Comparison of ENCODE assay signal across 8 cellular contexts in genomic region chr10:119028900-119029612, GRCh38. TPM values are rescaled to one million over a fixed set of nuclear protein-coding genes. Genes with fewer than 3 reads are reported as not detected.
DNase-seq lines count a peak whose midpoint lies in the region; ATAC-seq and TF ChIP-seq lines count a peak whose summit lies in the region.

No MANE protein-coding gene starts in this region.

- 8% methylated on average over 47 of the region's 68 CpGs for WGBS in esophagus muscularis mucosa

- no peak for TF ChIP-seq POLR2A in esophagus muscularis mucosa (IDR thresholded peaks at IDR 0.05; ENCODE audit: low read depth)

- peaks cover 16% of the 10 kb centered on the region; the same call in 1 of the 2 replicates for H4K20me1 ChIP-seq in OCI-LY7 (ENCODE audit: insufficient read depth, low read length)

- peak overlapping the region; percentile 71 to 92 (median 81) for H3K4me3 Mint-ChIP-seq in CD8-positive, alpha-beta memory T cell

- peaks cover under 1% of the 10 kb centered on the region for H3K36me3 ChIP-seq in CD8-positive, alpha-beta memory T cell (ENCODE audit: insufficient read depth, low read length)
- H3K36me3 ChIP-seq in OCI-LY7 (ENCODE audit: insufficient read depth, low read length) (peaks cover 32% of the 10 kb centered on the region), esophagus muscularis mucosa (peaks cover 0 to 16% (median 15%) of the 10 kb centered on the region in 4 donors), muscle layer of duodenum (ENCODE audit: control insufficient read depth in 1 of 2, insufficient read depth in 2 of 2, low read length in 2 of 2) (peaks cover 4 to 8% of the 10 kb centered on the region in 2 donors)

- no peak for TF ChIP-seq EP300 in esophagus muscularis mucosa (IDR thresholded peaks at IDR 0.05)

- no peaks in the 10 kb centered on the region for H3K27me3 Mint-ChIP-seq in CD8-positive, alpha-beta memory T cell

- peak; percentile 67 for ATAC-seq in GM19467 (IDR thresholded peaks at IDR 0.05; ENCODE audit: unreplicated experiment)

- H3K9me2 ChIP-seq in OCI-LY7 (ENCODE audit: insufficient read depth, low read length), result no peaks in the 10 kb centered on the region

- H3K4me3 ChIP-seq in CD8-positive, alpha-beta memory T cell (ENCODE audit: low read length), result peak overlapping the region; percentile 39
- peak overlapping the region; percentile 53 for H3K4me3 ChIP-seq in OCI-LY7 (ENCODE audit: low read depth, low read length, poor library complexity, severe bottlenecking)
- H3K4me3 ChIP-seq in esophagus muscularis mucosa, result peak overlapping the region; percentile 72 to 84 (median 76)
- peak overlapping the region; percentile 30 to 64 for H3K4me3 ChIP-seq in muscle layer of duodenum (ENCODE audit: low read depth in 1 of 2, low read length in 2 of 2)

- BruUV-seq in OCI-LY7 (replicated peaks; lab: Mats Ljungman, UMichigan), result no TSS peak

- peak; percentile 72 to 89 (median 77) for DNase-seq in CD8-positive, alpha-beta memory T cell
- DNase-seq in HT-29 (ENCODE audit: low spot score), result peak; percentile 90
- peak; percentile 92 for DNase-seq in OCI-LY7 (ENCODE audit: low spot score)
- DNase-seq in activated T-cell treated with anti-CD3 and anti-CD28 coated beads, Interleukin-2, amount 50 U/mL, for 48 hours, result peak; percentile 85 to 87
- peak; percentile 95 for DNase-seq in esophagus muscularis mucosa (ENCODE audit: extremely low spot score)
- peak; percentile 86 for DNase-seq in stimulated activated CD8-positive, alpha-beta memory T cell treated with anti-CD3 and anti-CD28 coated beads, Interleukin-4, amount 100 ng/mL, for 48 hours

- CTCF ChIA-PET in CD8-positive, alpha-beta memory T cell (lab: Charles Lee), result interaction anchor here (1.3 to 1.5 kb wide), 2 partner anchors 47 to 416 kb away, joined by 3 read pairs; no protein-coding TSS in a partner anchor
- CTCF ChIA-PET in OCI-LY7 (lab: Charles Lee; ENCODE audit: unreplicated experiment), result no interaction called here

- H3K36me3 Mint-ChIP-seq in CD8-positive, alpha-beta memory T cell, result peaks cover 0 to 14% (median 3%) of the 10 kb centered on the region in 3 donors

- intact Hi-C loops in OCI-LY7 (cut with micrococcal nuclease; ENCODE audit: unreplicated experiment) (loop anchor here (1.0 to 5.0 kb wide), 3 partner anchors 149 to 514 kb away; partner anchors contain the start of genes PRDX3 and RGS10), esophagus muscularis mucosa (cut with DNase I) (loop anchor here (10.0 kb wide), 1 partner anchor 64 kb away; no protein-coding TSS in a partner anchor)

- POLR2A ChIA-PET in CD8-positive, alpha-beta memory T cell (lab: Charles Lee), result interaction anchor here (0.6 to 1.6 kb wide), 2 partner anchors 12 to 275 kb away, joined by 3 to 5 read pairs; partner anchors contain the start of gene CACUL1
- POLR2A ChIA-PET in OCI-LY7 (lab: Charles Lee), result no interaction called here

- peaks cover 11% of the 10 kb centered on the region for H3K4me1 ChIP-seq in CD8-positive, alpha-beta memory T cell (ENCODE audit: insufficient read depth, low read length)
- H3K4me1 ChIP-seq in OCI-LY7 (ENCODE audit: insufficient read depth, low read length, poor library complexity, severe bottlenecking) (peaks cover 37% of the 10 kb centered on the region), esophagus muscularis mucosa (peaks cover 40 to 82% (median 56%) of the 10 kb centered on the region in 4 donors), muscle layer of duodenum (ENCODE audit: control insufficient read depth in 1 of 2, insufficient read depth in 2 of 2, low read length in 2 of 2) (peaks cover 4 to 35% of the 10 kb centered on the region in 2 donors)

- peak overlapping the region; percentile 27; the same call in 1 of the 2 replicates for H2AFZ ChIP-seq in OCI-LY7 (ENCODE audit: low read length)

- H3K79me2 ChIP-seq in OCI-LY7 (ENCODE audit: insufficient read depth, low read depth, low read length), result peaks cover 10% of the 10 kb centered on the region; the same call in 1 of the 2 replicates

- H3K27ac ChIP-seq in CD8-positive, alpha-beta memory T cell (ENCODE audit: low read depth, low read length), result no peak overlapping the region
- H3K27ac ChIP-seq in OCI-LY7 (ENCODE audit: low read depth, low read length, poor library complexity, severe bottlenecking), result no peak overlapping the region
- peak overlapping the region; percentile 86 to 92 (median 88) for H3K27ac ChIP-seq in esophagus muscularis mucosa (replicated peaks in 1 of 4)
- H3K27ac ChIP-seq in muscle layer of duodenum (ENCODE audit: low read length), result no peak overlapping the region

- peak overlapping the region in 2 of 8 donors; percentile 30 to 73 for H3K27ac Mint-ChIP-seq in CD8-positive, alpha-beta memory T cell

- H3K9me3 ChIP-seq in CD8-positive, alpha-beta memory T cell (ENCODE audit: low read length), result no peaks in the 10 kb centered on the region
- no peaks in the 10 kb centered on the region for H3K9me3 ChIP-seq in OCI-LY7 (ENCODE audit: low read length)
- no peaks in the 10 kb centered on the region for H3K9me3 ChIP-seq in esophagus muscularis mucosa
- H3K9me3 ChIP-seq in muscle layer of duodenum (ENCODE audit: control insufficient read depth in 1 of 2, low read length in 2 of 2), result no peaks in the 10 kb centered on the region

- no peak for TF ChIP-seq CTCF in OCI-LY7 (conservative IDR thresholded peaks at IDR 0.05; ENCODE audit: low read length)
- peak; percentile 18 to 34 (median 22) for TF ChIP-seq CTCF in esophagus muscularis mucosa (IDR thresholded peaks at IDR 0.05)

- H3K9me3 Mint-ChIP-seq in CD8-positive, alpha-beta memory T cell, result no peaks in the 10 kb centered on the region

- H3K4me1 Mint-ChIP-seq in CD8-positive, alpha-beta memory T cell, result peaks cover 8 to 18% (median 10%) of the 10 kb centered on the region in 3 donors

- peak overlapping the region; percentile 67 for H3K4me2 ChIP-seq in OCI-LY7 (ENCODE audit: low read length)

- no peaks in the 10 kb centered on the region for H3K27me3 ChIP-seq in CD8-positive, alpha-beta memory T cell (ENCODE audit: insufficient read depth, low read length, poor library complexity, severe bottlenecking)
- H3K27me3 ChIP-seq in esophagus muscularis mucosa, result no peaks in the 10 kb centered on the region
- no peaks in the 10 kb centered on the region for H3K27me3 ChIP-seq in muscle layer of duodenum (ENCODE audit: low read depth, low read length)

RNA-seq across cellular contexts. Expression of gene NANOS1, which starts 0.5 kb away (rescaled TPM):
- under 1 TPM; 0.22 to 0.61 TPM for total RNA-seq in CD8-positive, alpha-beta memory T cell
- polyA plus RNA-seq in CD8-positive, alpha-beta memory T cell, result 0.07 TPM
- 3.1 and 4.8 TPM in 2 replicates for total RNA-seq in HT-29 (2014; rRNA removed; shearing (Covaris generic))
- 3.6 and 3.7 TPM in 2 replicates for total RNA-seq in OCI-LY7 (2014; rRNA removed; shearing (Covaris generic))
- total RNA-seq in OCI-LY7 (2022), result 7.5 and 8.5 TPM in 2 replicates
- 10 to 100 TPM in 3 of 4 donors, 1 to 10 TPM in 1; 8.0 to 24.4 (median 14.6) TPM for total RNA-seq in esophagus muscularis mucosa

RNA-seq across cellular contexts. Expression of gene EIF3A, which starts 51.6 kb away (rescaled TPM):
- total RNA-seq in CD8-positive, alpha-beta memory T cell, result 100 to 1,000 TPM; 181 to 195 TPM
- 75.3 TPM for polyA plus RNA-seq in CD8-positive, alpha-beta memory T cell
- total RNA-seq in HT-29 (2014; rRNA removed; shearing (Covaris generic)), result 52.5 and 53.3 TPM in 2 replicates
- total RNA-seq in OCI-LY7 (2014; rRNA removed; shearing (Covaris generic)), result 83.0 and 96.2 TPM in 2 replicates
- total RNA-seq in OCI-LY7 (2022) (161 and 171 TPM in 2 replicates), esophagus muscularis mucosa (100 to 1,000 TPM; 118 to 147 (median 128) TPM)

Comparison
In these comparisons a context has a peak if more than half of its experiments do, and no peak if none do; other contexts are left out.
1. H3K27ac ChIP-seq: peak in esophagus muscularis mucosa (4 of 4); none in CD8-positive, alpha-beta memory T cell (single experiment), OCI-LY7 (single experiment) and muscle layer of duodenum (single experiment).
2. Peak in every context shown above with its lines, with median percentiles within 50 percentile points of each other: DNase-seq and H3K4me3 ChIP-seq.